In the genomic region with DNA sequence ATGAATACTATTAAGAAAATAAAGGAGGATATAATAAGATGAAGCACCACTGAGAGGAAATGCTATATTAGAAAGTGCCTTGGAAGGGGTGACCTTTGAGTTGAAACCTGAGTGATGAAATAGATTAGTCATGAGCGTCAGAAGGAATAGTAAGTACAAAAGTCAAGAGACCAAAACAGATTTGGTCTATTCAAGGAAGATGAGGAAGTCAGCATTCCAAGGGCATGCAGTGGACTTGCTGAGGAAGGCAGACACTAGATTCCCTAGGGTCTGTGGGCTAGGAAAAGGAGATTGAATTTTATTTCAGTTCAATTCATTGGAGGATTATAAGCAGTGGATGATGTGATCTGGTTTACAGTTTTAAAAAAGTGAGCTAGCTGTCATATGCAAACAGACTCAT, we compare ENCODE assay signal across 19 cellular contexts.
A peak's percentile ranks its signal among the peaks of the same experiment; 100 is the strongest.
DNase-seq lines count a peak whose midpoint lies in the region; ATAC-seq, FAIRE-seq and TF ChIP-seq lines count a peak whose summit lies in the region.
"Had no signal": no experiment of that assay in that cellular context is flagged by ENCODE, and none has a peak within 500 bp of the region (broad histone marks: within the 10 kb centered on the region; RNA-seq: fewer than 3 reads in every experiment).

No MANE protein-coding gene starts in this region.

- H2BK5ac ChIP-seq in IMR-90 (ENCODE audit: low read depth, low read length, poor library complexity, severe bottlenecking): no peak overlapping the region

- CTCF ChIA-PET in IMR-90 (lab: Yijun Ruan, JAX): no interaction called here
- CTCF ChIA-PET in mammary epithelial cell (lab: Charles Lee; ENCODE audit: low non-redundant PET): no interaction called here

- H3K9me3 ChIP-seq in IMR-90 (ENCODE audit: control insufficient read depth, insufficient read depth, low read length): no peaks in the 10 kb centered on the region
- no peaks in the 10 kb centered on the region for H3K9me3 ChIP-seq in mammary epithelial cell (replicated peaks; ENCODE audit: insufficient read depth, low read length)
- H3K9me3 ChIP-seq in ascending aorta: peaks cover 0 to 5% of the 10 kb centered on the region in 2 donors
- H3K9me3 ChIP-seq: prostate gland had no signal

- no peak overlapping the region for H3K14ac ChIP-seq in IMR-90 (replicated peaks; ENCODE audit: low read depth, low read length)

- H3K18ac ChIP-seq in IMR-90 (ENCODE audit: low read depth, low read length): no peak overlapping the region

- no TSS peak for BruUV-seq in IMR-90 (replicated peaks; lab: Mats Ljungman, UMichigan)
- no TSS peak for BruUV-seq in mammary epithelial cell (replicated peaks; lab: Mats Ljungman, UMichigan)

- H3K56ac ChIP-seq in IMR-90 (ENCODE audit: extremely low read depth, insufficient read depth, low read length): no peak overlapping the region

- H3K4me2 ChIP-seq in IMR-90 (ENCODE audit: low read depth, low read length) (no peak overlapping the region), mammary epithelial cell (ENCODE audit: insufficient read depth, low read depth, low read length) (no peak overlapping the region)

- H3K27me3 ChIP-seq in IMR-90 (ENCODE audit: control insufficient read depth, insufficient read depth, low read length) (no peaks in the 10 kb centered on the region), mammary epithelial cell (ENCODE audit: insufficient read depth, low read length) (no peaks in the 10 kb centered on the region), ascending aorta (no peaks in the 10 kb centered on the region)
- H3K27me3 ChIP-seq: dorsolateral prefrontal cortex, tibial nerve had no signal

- no peak overlapping the region for H2BK120ac ChIP-seq in IMR-90 (ENCODE audit: low read depth, low read length)

- H3K9ac ChIP-seq in IMR-90 (ENCODE audit: low read depth, low read length): no peak overlapping the region
- H3K9ac ChIP-seq in mammary epithelial cell (ENCODE audit: insufficient read depth, low read length): no peak overlapping the region

- DNase-seq in AG08396 (ENCODE audit: low spot score): peak; percentile 11
- DNase-seq in IMR-90: peak; percentile 47
- peak; percentile 1 for DNase-seq in mammary epithelial cell
- DNase-seq in kidney tubule cell (ENCODE audit: low spot score): peak; percentile 78
- no peak for DNase-seq in GM12892 (ENCODE audit: insufficient read length)
- DNase-seq in ascending aorta (ENCODE audit: low spot score in 2 of 2): no peak
- DNase-seq: activated CD4-positive, alpha-beta T cell treated with anti-CD3 and anti-CD28 coated beads for 36 hours; activated T-cell treated with anti-CD3 and anti-CD28 coated beads, Interleukin-2, amount 50 U/mL, for 1 hour; dorsolateral prefrontal cortex; NCI-H1436; NCI-H446 treated with DMSO at 0.1 percent for 48 hours; stimulated activated CD4-positive, alpha-beta T cell treated with anti-CD3 and anti-CD28 coated beads, Interleukin-2, amount 100 ng/mL, for 24 hours; T-helper 1 cell had no signal

- no peak overlapping the region for H4K5ac ChIP-seq in IMR-90 (ENCODE audit: low read depth, low read length)

- POLR2A ChIA-PET in IMR-90 (lab: Charles Lee; ENCODE audit: unreplicated experiment): no interaction called here

- no peaks in the 10 kb centered on the region for H3K79me2 ChIP-seq in mammary epithelial cell (ENCODE audit: insufficient read depth, low read length)

- H3K36me3 ChIP-seq in IMR-90 (ENCODE audit: control insufficient read depth, insufficient read depth, low read length) (no peaks in the 10 kb centered on the region), mammary epithelial cell (ENCODE audit: insufficient read depth, low read length) (no peaks in the 10 kb centered on the region), ascending aorta (no peaks in the 10 kb centered on the region)
- H3K36me3 ChIP-seq: prostate gland, tibial nerve had no signal

- no peak overlapping the region for H4K91ac ChIP-seq in IMR-90 (ENCODE audit: insufficient read depth, low read depth, low read length)

- no peak for TF ChIP-seq CTCF in IMR-90 (conservative IDR thresholded peaks at IDR 0.05; ENCODE audit: low read depth, low read length)
- no peak for TF ChIP-seq CTCF in mammary epithelial cell (conservative IDR thresholded peaks at IDR 0.05 in 1 of 2, IDR thresholded peaks at IDR 0.05 in 1 of 2; ENCODE audit: extremely low read depth in 1 of 2, insufficient read depth in 1 of 2, low read depth in 1 of 2, low read length in 2 of 2)
- no peak for TF ChIP-seq CTCF in ascending aorta (IDR thresholded peaks at IDR 0.05)

- ATAC-seq in IMR-90 (ENCODE audit: low read depth) (no peak), HG03045 (IDR thresholded peaks at IDR 0.05; ENCODE audit: unreplicated experiment) (no peak), HG03565 (IDR thresholded peaks at IDR 0.05; ENCODE audit: unreplicated experiment) (no peak)
- ATAC-seq: activated CD4-positive, alpha-beta T cell treated with anti-CD3 and anti-CD28 coated beads for 36 hours; Panc1 had no signal

- H3K23ac ChIP-seq in IMR-90 (ENCODE audit: low read depth, low read length): no peak overlapping the region

- H4K20me1 ChIP-seq in IMR-90 (ENCODE audit: insufficient read depth, low read length) (no peaks in the 10 kb centered on the region), mammary epithelial cell (ENCODE audit: insufficient read depth, low read length) (no peaks in the 10 kb centered on the region)

- dilution Hi-C loops in IMR-90 (cut with HindIII; ENCODE audit: low sequenced_read_pairs, unreplicated experiment): no loop called here
- dilution Hi-C loops in mammary epithelial cell (cut with HindIII; ENCODE audit: low sequenced_read_pairs): no loop called here

- intact Hi-C loops in IMR-90 (cut with micrococcal nuclease) (no loop called here), mammary epithelial cell (cut with micrococcal nuclease) (no loop called here), ascending aorta (cut with DNase I) (no loop called here)

- no peak overlapping the region for H4K8ac ChIP-seq in IMR-90 (ENCODE audit: low read depth in 2 of 2, low read length in 2 of 2)

- FAIRE-seq in GM12892 (lab: Jason Lieb, UNC): no peak
- FAIRE-seq: keratinocyte had no signal

- no peak for TF ChIP-seq RAD21 in IMR-90 (IDR thresholded peaks at IDR 0.05; ENCODE audit: low read length)

- no peak overlapping the region for H3K4ac ChIP-seq in IMR-90 (ENCODE audit: low read depth, low read length)

- H3K4me1 ChIP-seq in IMR-90 (ENCODE audit: control insufficient read depth, insufficient read depth, low read length) (no peaks in the 10 kb centered on the region; the same call in 1 of the 2 replicates), mammary epithelial cell (ENCODE audit: insufficient read depth, low read length) (no peaks in the 10 kb centered on the region), ascending aorta (no peaks in the 10 kb centered on the region)
- H3K4me1 ChIP-seq: prostate gland, tibial nerve had no signal

- H2AK5ac ChIP-seq in IMR-90 (ENCODE audit: low read depth, low read length): no peak overlapping the region

- WGBS in IMR-90 (ENCODE audit: extremely low coverage in 2 of 2, insufficient read length in 1 of 2), 2 experiments: 60% methylated on average over 1 of the region's 1 CpG; no CpG with 5 or more reads in 1 of the 2 experiments
- WGBS in mammary epithelial cell (ENCODE audit: low coverage, missing lambda C conversion rate): 75% methylated on average over 1 of the region's 1 CpG

- in situ Hi-C loops in IMR-90 (cut with MboI; ENCODE audit: low sequenced_read_pairs) (no loop called here), mammary epithelial cell (cut with MboI; ENCODE audit: low sequenced_read_pairs in 2 of 2) (no loop called here)

- TF ChIP-seq POLR2A in IMR-90 (IDR thresholded peaks at IDR 0.05; ENCODE audit: low read depth, low read length) (no peak), GM12892 (IDR thresholded peaks at IDR 0.05; ENCODE audit: low read depth, low read length) (no peak)

- H2AK9ac ChIP-seq in IMR-90 (replicated peaks; ENCODE audit: low read depth, low read length, poor library complexity): no peak overlapping the region

- H2BK20ac ChIP-seq in IMR-90 (ENCODE audit: low read depth, low read length): no peak overlapping the region

- no peak overlapping the region for H3K4me3 ChIP-seq in IMR-90 (ENCODE audit: insufficient read depth, low read depth, low read length)
- no peak overlapping the region for H3K4me3 ChIP-seq in mammary epithelial cell (replicated peaks in 1 of 3; ENCODE audit: insufficient read depth in 1 of 3, low read depth in 2 of 3, low read length in 3 of 3)
- H3K4me3 ChIP-seq in ascending aorta: no peak overlapping the region
- H3K4me3 ChIP-seq: dorsolateral prefrontal cortex, prostate gland, tibial nerve had no signal

- H3K79me1 ChIP-seq in IMR-90 (ENCODE audit: low read depth in 1 of 2, low read length in 2 of 2): no peaks in the 10 kb centered on the region

- H2AFZ ChIP-seq in IMR-90 (replicated peaks; ENCODE audit: low read length, poor library complexity): no peak overlapping the region
- H2AFZ ChIP-seq in mammary epithelial cell (ENCODE audit: low read depth, low read length): no peak overlapping the region

- H3K9me1 ChIP-seq in IMR-90 (ENCODE audit: insufficient read depth, low read length): no peaks in the 10 kb centered on the region

- H3K27ac ChIP-seq in IMR-90 (ENCODE audit: insufficient read depth, low read length) (no peak overlapping the region), mammary epithelial cell (ENCODE audit: insufficient read depth, low read depth, low read length) (no peak overlapping the region), ascending aorta (no peak overlapping the region)
- H3K27ac ChIP-seq: dorsolateral prefrontal cortex, prostate gland, tibial nerve had no signal

- no peak overlapping the region for H2BK15ac ChIP-seq in IMR-90 (ENCODE audit: low read depth, low read length)

TF ChIP-seq in IMR-90, 13 proteins besides CTCF, POLR2A, EP300 and RAD21:
- TF ChIP-seq BHLHE40 (IDR thresholded peaks at IDR 0.05; ENCODE audit: low read depth, low read length) (no peak), RFX5 (IDR thresholded peaks at IDR 0.05; ENCODE audit: low read depth, low read length) (no peak), RCOR1 (IDR thresholded peaks at IDR 0.05; ENCODE audit: insufficient replicate concordance, low read length) (no peak), MXI1 (IDR thresholded peaks at IDR 0.05; ENCODE audit: borderline replicate concordance, low read depth, low read length) (no peak), NFE2L2 (IDR thresholded peaks at IDR 0.05; ENCODE audit: low read depth, low read length) (no peak), CEBPB (IDR thresholded peaks at IDR 0.05; ENCODE audit: low read depth, low read length) (no peak), MAFK (IDR thresholded peaks at IDR 0.05; ENCODE audit: low read depth, low read length) (no peak)
- TF ChIP-seq, protein P1, sequence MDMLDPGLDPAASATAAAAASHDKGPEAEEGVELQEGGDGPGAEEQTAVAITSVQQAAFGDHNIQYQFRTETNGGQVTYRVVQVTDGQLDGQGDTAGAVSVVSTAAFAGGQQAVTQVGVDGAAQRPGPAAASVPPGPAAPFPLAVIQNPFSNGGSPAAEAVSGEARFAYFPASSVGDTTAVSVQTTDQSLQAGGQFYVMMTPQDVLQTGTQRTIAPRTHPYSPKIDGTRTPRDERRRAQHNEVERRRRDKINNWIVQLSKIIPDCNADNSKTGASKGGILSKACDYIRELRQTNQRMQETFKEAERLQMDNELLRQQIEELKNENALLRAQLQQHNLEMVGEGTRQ (IDR thresholded peaks at IDR 0.05; ENCODE audit: low read depth, low read length): no peak
TF ChIP-seq in IMR-90: peak in this region for 0.

Comparison
In these comparisons a context has a peak if more than half of its experiments do, and no peak if none do; other contexts are left out.
1. DNase-seq: peak in AG08396 (single experiment), IMR-90 (single experiment), mammary epithelial cell (single experiment) and kidney tubule cell (single experiment); none in GM12892 (single experiment) and ascending aorta (0 of 2).